In the genomic region with DNA sequence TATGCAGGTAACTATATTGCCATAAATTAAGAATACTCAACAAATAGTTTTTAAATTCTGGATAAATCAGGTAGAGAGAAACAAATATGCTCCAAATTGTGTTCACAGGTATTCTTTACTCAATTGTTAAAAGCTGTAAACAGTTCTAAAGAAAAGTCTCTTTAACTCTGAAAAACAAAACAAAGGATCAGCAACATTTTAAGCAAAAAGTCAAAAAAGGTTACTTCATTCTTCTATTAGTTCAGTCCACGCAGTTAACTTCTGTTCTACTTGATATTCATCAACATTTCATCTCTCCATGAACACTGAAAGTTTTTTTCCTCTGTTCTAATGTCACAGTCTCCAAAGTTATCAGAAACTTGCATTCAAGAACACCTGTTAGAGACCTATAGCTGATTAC, we compare ENCODE assay signal across 7 cellular contexts.
"Had no signal": no experiment of that assay in that cellular context is flagged by ENCODE, and none has a peak within 500 bp of the region (broad histone marks: within the 10 kb centered on the region; RNA-seq: fewer than 3 reads in every experiment).

No MANE protein-coding gene starts in this region.

- H2AFZ ChIP-seq: GM23248 had no signal

- H3K27ac ChIP-seq: GM23248 had no signal

- H3K4me1 ChIP-seq: HAP-1 had no signal

- H3K4me3 ChIP-seq: GM23248, HAP-1, K562 had no signal

- H3K9ac ChIP-seq: GM23248 had no signal

- DNase-seq: GM23248, GOT3, H7, IMR-90 had no signal

- H3K36me3 ChIP-seq: HAP-1 had no signal

- ATAC-seq: HCT116, K562 had no signal
